In genomic region chrX:11143931-11144678, GRCh38 we compare ENCODE assay signal across 8 cellular contexts. TPM values are rescaled to one million over a fixed set of nuclear protein-coding genes. Genes with fewer than 3 reads are reported as not detected.
DNase-seq lines count a peak whose midpoint lies in the region; ATAC-seq, FAIRE-seq and TF ChIP-seq lines count a peak whose summit lies in the region.

No MANE protein-coding gene starts in this region.

- peak overlapping the region in 1 of 2 experiments; percentile 28; a peak in 1 of 4 replicates for H3K4me2 ChIP-seq in H1 (ENCODE audit: insufficient read depth in 1 of 2, low read depth in 2 of 2, low read length in 2 of 2)

- H3K4me3 Mint-ChIP-seq in activated CD4-positive, alpha-beta T cell treated with anti-CD3 and anti-CD28 coated beads, Interleukin-2, amount 10 ng/mL, durations not matched to agents 24 days and 14 days: no peak overlapping the region
- no peak overlapping the region for H3K4me3 Mint-ChIP-seq in mesothelial cell of epicardium

- no peak overlapping the region for H4K5ac ChIP-seq in H1 (ENCODE audit: insufficient read length, low read depth, low read length)

- H2BK120ac ChIP-seq in H1 (replicated peaks; ENCODE audit: low read depth, low read length): no peak overlapping the region

- H3K9me3 ChIP-seq in H1 (ENCODE audit: insufficient read depth in 2 of 2, low read depth in 1 of 2, low read length in 1 of 2): no peaks in the 10 kb centered on the region

- H2BK20ac ChIP-seq in H1 (ENCODE audit: low read length): no peak overlapping the region

- H3K79me2 ChIP-seq in H1 (ENCODE audit: control insufficient read depth in 1 of 2, insufficient read depth in 2 of 2, low read length in 2 of 2): no peaks in the 10 kb centered on the region

- FAIRE-seq in H1 (lab: Jason Lieb, UNC): peak; percentile 95

- H3K23me2 ChIP-seq in H1 (ENCODE audit: low read depth, low read length): no peaks in the 10 kb centered on the region

- TF ChIP-seq RAD21 in H1 (IDR thresholded peaks at IDR 0.05 in 1 of 2, conservative IDR thresholded peaks at IDR 0.05 in 1 of 2; ENCODE audit: low read depth in 2 of 2, low read length in 2 of 2): peak; percentile 76 to 78

- no peak overlapping the region for H2AFZ ChIP-seq in H1 (ENCODE audit: low read length)

- no peak overlapping the region for H2BK12ac ChIP-seq in H1 (ENCODE audit: low read depth, low read length)

- no peaks in the 10 kb centered on the region; a peak in 3 of 7 replicates for H3K4me1 ChIP-seq in H1 (replicated peaks in 1 of 4; ENCODE audit: control insufficient read depth in 3 of 4, insufficient read depth in 4 of 4, low read length in 3 of 4)

- no peak overlapping the region for H3K14ac ChIP-seq in H1 (ENCODE audit: insufficient read length)

- H3K27ac Mint-ChIP-seq in activated CD4-positive, alpha-beta T cell treated with anti-CD3 and anti-CD28 coated beads, Interleukin-2, amount 10 ng/mL, durations not matched to agents 24 days and 14 days: no peak overlapping the region
- H3K27ac Mint-ChIP-seq in mesothelial cell of epicardium: no peak overlapping the region

- no peak overlapping the region for H2AK5ac ChIP-seq in H1 (ENCODE audit: low read depth, low read length)

- no peak overlapping the region for H3K56ac ChIP-seq in H1 (replicated peaks; ENCODE audit: insufficient read length, low read depth, low read length)

- H3K36me3 Mint-ChIP-seq in activated CD4-positive, alpha-beta T cell treated with anti-CD3 and anti-CD28 coated beads, Interleukin-2, amount 10 ng/mL, durations not matched to agents 24 days and 14 days (ENCODE audit: low read depth): no peaks in the 10 kb centered on the region
- no peaks in the 10 kb centered on the region for H3K36me3 Mint-ChIP-seq in mesothelial cell of epicardium

- H3K18ac ChIP-seq in H1 (ENCODE audit: extremely low read depth, low read length): no peak overlapping the region

- no peak overlapping the region for H3K9ac ChIP-seq in H1 (replicated peaks in 1 of 4; ENCODE audit: extremely low read depth in 1 of 4, low read depth in 3 of 4, low read length in 3 of 4)

- CTCF ChIA-PET in H1 (lab: Charles Lee; ENCODE audit: partially characterized antibody): interaction anchor here (0.6 to 1.9 kb wide), 6 partner anchors 8 to 953 kb away, joined by 3 to 6 read pairs (median 4); no protein-coding TSS in a partner anchor

- peak; percentile 74 for DNase-seq in NCI-H345 (lab: John Stamatoyannopoulos, UW)
- peak; percentile 85 for DNase-seq in activated CD4-positive, alpha-beta T cell treated with anti-CD3 and anti-CD28 coated beads, Interleukin-2, amount 10 ng/mL, durations not matched to agents 24 days and 14 days
- DNase-seq in H1 (ENCODE audit: low read depth in 1 of 2, low spot score in 2 of 2): peak in 1 of 2 experiments; percentile 51
- peak in 1 of 2 experiments; percentile 43 for DNase-seq in mesothelial cell of epicardium (ENCODE audit: low spot score in 2 of 2, unreplicated experiment in 2 of 2)
- peak; percentile 54 for DNase-seq in stromal cell of bone marrow (ENCODE audit: low read depth)

- POLR2A ChIA-PET in H1 (lab: Charles Lee; ENCODE audit: partially characterized antibody): no interaction called here

- TF ChIP-seq CTCF in C4-2B (conservative IDR thresholded peaks at IDR 0.05): peak; percentile 64
- TF ChIP-seq CTCF in H1 (IDR thresholded peaks at IDR 0.05; ENCODE audit: control extremely low read depth in 1 of 3, insufficient read depth in 1 of 3, low read depth in 1 of 3, low read length in 3 of 3): peak in 2 of 3 experiments; percentile 55 to 58; a peak in 3 of 4 replicates
- TF ChIP-seq CTCF in mesothelial cell of epicardium (IDR thresholded peaks at IDR 0.05; ENCODE audit: unreplicated experiment): peak; percentile 70

- no peaks in the 10 kb centered on the region for H3K36me3 ChIP-seq in H1 (ENCODE audit: control insufficient read depth in 2 of 4, insufficient read depth in 4 of 4, low read length in 3 of 4)

- no peaks in the 10 kb centered on the region for H3K9me3 Mint-ChIP-seq in activated CD4-positive, alpha-beta T cell treated with anti-CD3 and anti-CD28 coated beads, Interleukin-2, amount 10 ng/mL, durations not matched to agents 24 days and 14 days
- peaks cover 10% of the 10 kb centered on the region for H3K9me3 Mint-ChIP-seq in mesothelial cell of epicardium

- H2BK15ac ChIP-seq in H1 (ENCODE audit: low read length): no peak overlapping the region

- ATAC-seq in GM18870 (IDR thresholded peaks at IDR 0.05; ENCODE audit: unreplicated experiment) (peak; percentile 91), HG03196 (IDR thresholded peaks at IDR 0.05; ENCODE audit: unreplicated experiment) (peak; percentile 56)

- no peak overlapping the region for H3K23ac ChIP-seq in H1 (ENCODE audit: insufficient read length)

- no peak for TF ChIP-seq EP300 in H1 (IDR thresholded peaks at IDR 0.05; ENCODE audit: borderline replicate concordance in 1 of 2, low read depth in 2 of 2, low read length in 2 of 2)

- no peak overlapping the region for H4K8ac ChIP-seq in H1 (ENCODE audit: extremely low read depth, insufficient read depth, low read length)

- H4K20me1 ChIP-seq in H1 (replicated peaks in 1 of 2; ENCODE audit: control insufficient read depth in 1 of 2, insufficient read depth in 2 of 2, low read length in 2 of 2): no peaks in the 10 kb centered on the region

- TF ChIP-seq POLR2A in H1 (IDR thresholded peaks at IDR 0.05; ENCODE audit: control extremely low read depth in 1 of 2, low read depth in 2 of 2, low read length in 2 of 2): no peak

- no peaks in the 10 kb centered on the region for H3K27me3 Mint-ChIP-seq in activated CD4-positive, alpha-beta T cell treated with anti-CD3 and anti-CD28 coated beads, Interleukin-2, amount 10 ng/mL, durations not matched to agents 24 days and 14 days
- H3K27me3 Mint-ChIP-seq in mesothelial cell of epicardium (ENCODE audit: low read depth): no peaks in the 10 kb centered on the region

- peaks cover 2% of the 10 kb centered on the region for H3K4me1 Mint-ChIP-seq in activated CD4-positive, alpha-beta T cell treated with anti-CD3 and anti-CD28 coated beads, Interleukin-2, amount 10 ng/mL, durations not matched to agents 24 days and 14 days
- peaks cover 4% of the 10 kb centered on the region for H3K4me1 Mint-ChIP-seq in mesothelial cell of epicardium

- WGBS in H1 (ENCODE audit: extremely low coverage in 1 of 2, insufficient coverage in 1 of 2, insufficient read length in 1 of 2, insufficient replicate concordance in 2 of 2, low coverage in 1 of 2, low lambda C conversion rate in 2 of 2, missing lambda C conversion rate in 1 of 2), 2 experiments: 52% methylated on average over 19 of the region's 20 CpGs; no CpG with 5 or more reads in 1 of the 2 experiments

- no peaks in the 10 kb centered on the region for H3K27me3 ChIP-seq in H1 (replicated peaks in 1 of 4; ENCODE audit: control insufficient read depth in 3 of 4, extremely low read depth in 1 of 4, insufficient read depth in 3 of 4, low read length in 3 of 4)

- no peaks in the 10 kb centered on the region for H3K79me1 ChIP-seq in H1 (ENCODE audit: low read depth, low read length)

- H4K91ac ChIP-seq in H1 (replicated peaks; ENCODE audit: insufficient read length, low read length): no peak overlapping the region

- no peak overlapping the region for H2BK5ac ChIP-seq in H1 (ENCODE audit: low read depth, low read length)

- H3K4me3 ChIP-seq in H1 (ENCODE audit: extremely low read depth in 1 of 4, insufficient read depth in 2 of 4, low read depth in 3 of 4, low read length in 4 of 4): no peak overlapping the region

- H3K4ac ChIP-seq in H1 (replicated peaks; ENCODE audit: insufficient read length, low read depth, low read length): no peak overlapping the region

- intact Hi-C loops in activated CD4-positive, alpha-beta T cell treated with anti-CD3 and anti-CD28 coated beads, Interleukin-2, amount 10 ng/mL, durations not matched to agents 24 days and 14 days (cut with micrococcal nuclease): loop anchor here (2.0 kb wide), 1 partner anchor 389 kb away; no protein-coding TSS in a partner anchor

- peak overlapping the region; percentile 31 for H3K27ac ChIP-seq in C4-2B
- no peak overlapping the region for H3K27ac ChIP-seq in H1 (ENCODE audit: low read depth, low read length)

TF ChIP-seq in H1, 55 proteins besides CTCF, POLR2A, EP300 and RAD21:
- no peak for TF ChIP-seq CBX5 (IDR thresholded peaks at IDR 0.05; ENCODE audit: low read depth, low read length)
- no peak for TF ChIP-seq RBBP5 (IDR thresholded peaks at IDR 0.05; ENCODE audit: borderline replicate concordance, low read depth, low read length)
- no peak for TF ChIP-seq RFX5 (IDR thresholded peaks at IDR 0.05; ENCODE audit: borderline replicate concordance, low read depth, low read length)
- TF ChIP-seq TAF7 (optimal IDR thresholded peaks at IDR 0.05; ENCODE audit: borderline replicate concordance, low read depth, low read length): no peak
- TF ChIP-seq USF2 (IDR thresholded peaks at IDR 0.05; ENCODE audit: low read length): no peak
- TF ChIP-seq SRF (IDR thresholded peaks at IDR 0.05; ENCODE audit: low read depth, low read length): no peak
- TF ChIP-seq SP1 (IDR thresholded peaks at IDR 0.05; ENCODE audit: low read depth, low read length): no peak
- TF ChIP-seq CHD1 (IDR thresholded peaks at IDR 0.05; ENCODE audit: low read depth, low read length): no peak
- peak; percentile 26; the same call in 1 of the 2 replicates for TF ChIP-seq KDM5A (IDR thresholded peaks at IDR 0.05; ENCODE audit: low read length)

RNA-seq across cellular contexts. Expression of gene HCCS, which starts 33.0 kb away (rescaled TPM):
- 26.0 and 27.2 TPM in 2 replicates for total RNA-seq in activated CD4-positive, alpha-beta T cell treated with anti-CD3 and anti-CD28 coated beads, Interleukin-2, amount 10 ng/mL, durations not matched to agents 24 days and 14 days
- 29.7 and 29.9 TPM in 2 replicates for total RNA-seq in H1 (2021; fragmentation: NEBNext Ultra II Directional; extraction: Animal tissue kit (Norgen Biotek cat#: 25700))
- polyA plus RNA-seq in H1 (2011; rRNA removed): 9.8 and 11.9 TPM in 2 replicates
- polyA plus RNA-seq in H1 (2011; cell fraction: cytosol; rRNA removed): 16.9 TPM
- 7.8 TPM for polyA plus RNA-seq in H1 (2011; cell fraction: nucleus; rRNA removed)
- 26.0 to 38.0 TPM (median 30.9 TPM) in 4 replicates for polyA plus RNA-seq in H1 (2012, experiment 1 of 2)
- polyA plus RNA-seq in H1 (2012, experiment 2 of 2): 21.2 TPM
- 28.8 TPM for polyA plus RNA-seq in H1 (2013, experiment 1 of 2)
- polyA plus RNA-seq in H1 (2013, experiment 2 of 2): 33.1 TPM
- 11.2 and 18.0 TPM in 2 replicates for polyA minus RNA-seq in H1 (2011; rRNA and poly(A)+ RNA removed)
- 10.1 TPM for polyA minus RNA-seq in H1 (2011; cell fraction: cytosol; rRNA and poly(A)+ RNA removed)
- 5.7 TPM for polyA minus RNA-seq in H1 (2011; cell fraction: nucleus; rRNA and poly(A)+ RNA removed)
- total RNA-seq in mesothelial cell of epicardium: 16.0 to 19.3 TPM (median 17.9 TPM) in 3 replicates
